ENCODE assay signal across 9 cellular contexts in genomic region chr11:119363081-119363861, GRCh38. TPM values are rescaled to one million over a fixed set of nuclear protein-coding genes. Genes with fewer than 3 reads are reported as not detected.
DNase-seq lines count a peak whose midpoint lies in the region; ATAC-seq and TF ChIP-seq lines count a peak whose summit lies in the region.
"Had no signal": no experiment of that assay in that cellular context is flagged by ENCODE, and none has a peak within 500 bp of the region (broad histone marks: within the 10 kb centered on the region; RNA-seq: fewer than 3 reads in every experiment).

No MANE protein-coding gene starts in this region.

- no peak for TF ChIP-seq CTCF in WTC11 (IDR thresholded peaks at IDR 0.05)

- peaks cover 46% of the 10 kb centered on the region for H3K4me1 Mint-ChIP-seq in WTC11

- H3K27ac Mint-ChIP-seq in WTC11, result no peak overlapping the region

- peaks cover 13% of the 10 kb centered on the region for H3K36me3 Mint-ChIP-seq in WTC11

- H3K27ac ChIP-seq in skeletal muscle tissue (ENCODE audit: low read depth, low read length), result peak overlapping the region; percentile 100

- ATAC-seq in WTC11 (peak; percentile 2; the same call in 1 of the 2 replicates), HG03097 (IDR thresholded peaks at IDR 0.05; ENCODE audit: low FRiP score, unreplicated experiment) (no peak), HG02852 (IDR thresholded peaks at IDR 0.05; ENCODE audit: unreplicated experiment) (no peak)

- peaks cover 49% of the 10 kb centered on the region for H3K27me3 Mint-ChIP-seq in WTC11 (ENCODE audit: low read depth)

- H3K9ac ChIP-seq in skeletal muscle tissue (ENCODE audit: low read depth in 1 of 3, low read length in 3 of 3), result peak overlapping the region; percentile 79 to 98 (median 93)

- peak overlapping the region; percentile 56 for H3K4me3 Mint-ChIP-seq in WTC11

- no peaks in the 10 kb centered on the region for H3K9me3 Mint-ChIP-seq in WTC11

- H3K4me3 ChIP-seq in H7 (ENCODE audit: insufficient read depth, low read depth, low read length) (peak overlapping the region; percentile 52), iPS-18c (ENCODE audit: insufficient read depth, low read depth, low read length) (peak overlapping the region; percentile 38), skeletal muscle tissue (ENCODE audit: low read length in 3 of 3) (peak overlapping the region; percentile 57 to 83 (median 79))

- DNase-seq in H7 (peak; percentile 72), WTC11 (ENCODE audit: low spot score) (no peak), ecto neural progenitor cell (ENCODE audit: low spot score) (no peak), NCI-H2107 treated with DMSO at 0.1 percent for 48 hours (lab: John Stamatoyannopoulos, UW; ENCODE audit: unreplicated experiment) (no peak)
- DNase-seq: OCI-M1 had no signal

- H3K9me3 ChIP-seq in iPS-18c (ENCODE audit: control insufficient read depth, insufficient read depth, low read length) (peaks cover 3% of the 10 kb centered on the region), skeletal muscle tissue (ENCODE audit: control insufficient read depth in 3 of 3, low read length in 3 of 3) (no peaks in the 10 kb centered on the region)

- peaks cover 34% of the 10 kb centered on the region for H3K27me3 ChIP-seq in H7 (ENCODE audit: control insufficient read depth, insufficient read depth, low read length)
- H3K27me3 ChIP-seq in skeletal muscle tissue (ENCODE audit: control insufficient read depth in 3 of 3, insufficient read depth in 3 of 3, low read length in 3 of 3), result peaks cover 0 to 6% (median 0%) of the 10 kb centered on the region in 3 donors

- peaks cover 72 to 90% (median 80%) of the 10 kb centered on the region in 3 donors for H3K4me1 ChIP-seq in skeletal muscle tissue (ENCODE audit: control insufficient read depth in 3 of 3, insufficient read depth in 3 of 3, low read length in 3 of 3)

- POLR2A ChIA-PET in WTC11 (lab: Charles Lee), result no interaction called here

- CTCF ChIA-PET in WTC11 (lab: Charles Lee), result interaction anchor here (0.6 to 6.2 kb wide), 6 partner anchors 11 to 113 kb away, joined by 3 to 95 read pairs (median 16); partner anchors contain the start of gene USP2

- no peaks in the 10 kb centered on the region for H3K36me3 ChIP-seq in H7 (replicated peaks; ENCODE audit: control insufficient read depth, insufficient read depth, low read length)
- peaks cover 18 to 38% (median 27%) of the 10 kb centered on the region in 3 donors for H3K36me3 ChIP-seq in skeletal muscle tissue (ENCODE audit: control insufficient read depth in 3 of 3, insufficient read depth in 3 of 3, low read length in 3 of 3)

TF ChIP-seq in WTC11, 78 proteins besides CTCF, POLR2A, EP300 and RAD21:
- no peak for TF ChIP-seq ZNF232 (CRISPR knock-in tag; IDR thresholded peaks at IDR 0.05)
- TF ChIP-seq FOXK1 (CRISPR knock-in tag; IDR thresholded peaks at IDR 0.05), result no peak
- TF ChIP-seq MXD4 (CRISPR knock-in tag; IDR thresholded peaks at IDR 0.05; ENCODE audit: borderline replicate concordance), result no peak
- TF ChIP-seq HMGXB4 (CRISPR knock-in tag; IDR thresholded peaks at IDR 0.05), result no peak
- 0 out of 2 replicates have a peak, but pooled peaks have one; percentile 34 for TF ChIP-seq MAX (CRISPR knock-in tag; IDR thresholded peaks at IDR 0.05)
- TF ChIP-seq NFE2L1 (CRISPR knock-in tag; IDR thresholded peaks at IDR 0.05), result no peak

RNA-seq across cellular contexts. Expression of gene MFRP, which starts 16.8 kb away (rescaled TPM):
- not detected in 2 replicates for total RNA-seq in H7 (2014; rRNA removed; shearing (Covaris generic))
- total RNA-seq in WTC11 (2021), result not detected in 3 replicates
- total RNA-seq in skeletal muscle tissue, result not detected

RNA-seq across cellular contexts. Expression of gene USP2, which starts 18.2 kb away (rescaled TPM):
- 2.7 and 2.8 TPM in 2 replicates for total RNA-seq in H7 (2014; rRNA removed; shearing (Covaris generic))
- total RNA-seq in WTC11 (2021) (7.3 to 8.2 TPM (median 8.0 TPM) in 3 replicates), skeletal muscle tissue (8.9 TPM)

RNA-seq across cellular contexts. Expression of gene C1QTNF5, which starts 22.6 kb away (rescaled TPM):
- 2.1 TPM in 2 replicates for total RNA-seq in H7 (2014; rRNA removed; shearing (Covaris generic))
- 2.0 to 3.0 TPM (median 2.2 TPM) in 3 replicates for total RNA-seq in WTC11 (2021)
- total RNA-seq in skeletal muscle tissue, result 17.2 TPM

RNA-seq across cellular contexts. Expression of gene RNF26, which starts 28.9 kb away (rescaled TPM):
- total RNA-seq in H7 (2014; rRNA removed; shearing (Covaris generic)), result 26.4 and 28.9 TPM in 2 replicates
- 90.0 to 91.1 TPM (median 90.6 TPM) in 3 replicates for total RNA-seq in WTC11 (2021)
- total RNA-seq in skeletal muscle tissue, result 2.1 TPM

RNA-seq across cellular contexts. Expression of gene MCAM, which starts 46.3 kb away (rescaled TPM):
- 45.5 and 59.3 TPM in 2 replicates for total RNA-seq in H7 (2014; rRNA removed; shearing (Covaris generic))
- 20.7 to 26.4 TPM (median 22.1 TPM) in 3 replicates for total RNA-seq in WTC11 (2021)
- 120 TPM for total RNA-seq in skeletal muscle tissue
